ENCODE assay signal across 18 cellular contexts in genomic region chr12:120843472-120843871, GRCh38.
DNase-seq lines count a peak whose midpoint lies in the region; ATAC-seq and TF ChIP-seq lines count a peak whose summit lies in the region.
"Had no signal": no experiment of that assay in that cellular context is flagged by ENCODE, and none has a peak within 500 bp of the region (broad histone marks: within the 10 kb centered on the region; RNA-seq: fewer than 3 reads in every experiment).

No MANE protein-coding gene starts in this region.

- peaks cover 68% of the 10 kb centered on the region for H3K79me2 ChIP-seq in OCI-LY3 (ENCODE audit: low read length)

- H3K27ac ChIP-seq in CD4-positive, alpha-beta memory T cell (ENCODE audit: low read depth, low read length): no peak overlapping the region
- H3K27ac ChIP-seq in OCI-LY3 (ENCODE audit: low read length): peak overlapping the region; percentile 97
- no peak overlapping the region for H3K27ac ChIP-seq in liver (ENCODE audit: low read depth in 1 of 2, low read length in 2 of 2)
- H3K27ac ChIP-seq: A549, C4-2B, PC-9, SJCRH30 had no signal

- H3K9me3 Mint-ChIP-seq in CD4-positive, alpha-beta memory T cell: peaks cover 0 to 2% (median 0%) of the 10 kb centered on the region in 8 donors
- no peaks in the 10 kb centered on the region for H3K9me3 Mint-ChIP-seq in central memory CD8-positive, alpha-beta T cell

- POLR2A ChIA-PET in CD4-positive, alpha-beta memory T cell (lab: Charles Lee; ENCODE audit: partially characterized antibody): no interaction called here

- peaks cover 27 to 57% (median 36%) of the 10 kb centered on the region in 4 donors for H3K4me1 Mint-ChIP-seq in CD4-positive, alpha-beta memory T cell
- peaks cover 56% of the 10 kb centered on the region for H3K4me1 Mint-ChIP-seq in central memory CD8-positive, alpha-beta T cell

- TF ChIP-seq RAD21 in liver (IDR thresholded peaks at IDR 0.05): no peak

- peaks cover 7 to 8% of the 10 kb centered on the region in 2 donors for H3K36me3 Mint-ChIP-seq in CD4-positive, alpha-beta memory T cell
- peaks cover 9% of the 10 kb centered on the region for H3K36me3 Mint-ChIP-seq in central memory CD8-positive, alpha-beta T cell (ENCODE audit: insufficient read depth)

- no peak for DNase-seq in CD4-positive, alpha-beta memory T cell
- DNase-seq in central memory CD8-positive, alpha-beta T cell (ENCODE audit: low spot score in 2 of 2): no peak
- DNase-seq in OCI-M2 (lab: John Stamatoyannopoulos, UW; ENCODE audit: unreplicated experiment): no peak
- DNase-seq in posterior cingulate gyrus: no peak
- DNase-seq in amygdala (lab: John Stamatoyannopoulos, UW): no peak
- DNase-seq in GOT3 (lab: John Stamatoyannopoulos, UW): no peak
- DNase-seq: COR-L47, GF-D8, NCI-H1105, NCI-H1694, NCI-H345, NCI-H526 treated with DMSO at 0.1 percent for 48 hours, PC-9, SJCRH30 had no signal

- H3K36me3 ChIP-seq in CD4-positive, alpha-beta memory T cell (ENCODE audit: insufficient read depth, low read length): no peaks in the 10 kb centered on the region
- H3K36me3 ChIP-seq in OCI-LY3 (replicated peaks; ENCODE audit: low read depth, low read length): no peaks in the 10 kb centered on the region
- peaks cover 0 to 1% (median 0%) of the 10 kb centered on the region in 4 donors for H3K36me3 ChIP-seq in liver (ENCODE audit: control insufficient read depth in 4 of 4, insufficient read depth in 3 of 4, low read depth in 1 of 4, low read length in 3 of 4)
- H3K36me3 ChIP-seq: SJCRH30 had no signal

- H2AFZ ChIP-seq in OCI-LY3 (ENCODE audit: low read depth, low read length): no peak overlapping the region
- H2AFZ ChIP-seq: PC-9 had no signal

- H3K4me1 ChIP-seq in CD4-positive, alpha-beta memory T cell (ENCODE audit: insufficient read depth, low read length): peaks cover 14% of the 10 kb centered on the region
- H3K4me1 ChIP-seq in OCI-LY3 (ENCODE audit: low read length) (peaks cover 60% of the 10 kb centered on the region), liver (ENCODE audit: control insufficient read depth in 4 of 4, insufficient read depth in 4 of 4, low read length in 3 of 4) (peaks cover 6 to 32% (median 21%) of the 10 kb centered on the region in 4 donors)
- H3K4me1 ChIP-seq: A549 had no signal

- H3K9ac ChIP-seq in OCI-LY3 (ENCODE audit: low read length): no peak overlapping the region
- H3K9ac ChIP-seq in liver (ENCODE audit: low read depth in 1 of 2, low read length in 2 of 2): no peak overlapping the region

- H3K4me3 Mint-ChIP-seq in CD4-positive, alpha-beta memory T cell: no peak overlapping the region
- H3K4me3 Mint-ChIP-seq in central memory CD8-positive, alpha-beta T cell: no peak overlapping the region

- CTCF ChIA-PET in CD4-positive, alpha-beta memory T cell (lab: Charles Lee; ENCODE audit: partially characterized antibody): no interaction called here

- H3K27me3 ChIP-seq in CD4-positive, alpha-beta memory T cell (ENCODE audit: insufficient read depth, low read length): no peaks in the 10 kb centered on the region
- H3K27me3 ChIP-seq in OCI-LY3 (ENCODE audit: low read depth, low read length) (no peaks in the 10 kb centered on the region), liver (ENCODE audit: control insufficient read depth in 4 of 4, insufficient read depth in 4 of 4, low read length in 3 of 4) (no peaks in the 10 kb centered on the region)
- H3K27me3 ChIP-seq: SJCRH30 had no signal

- intact Hi-C loops in CD4-positive, alpha-beta memory T cell (cut with micrococcal nuclease): no loop called here
- intact Hi-C loops in posterior cingulate gyrus (cut with DNase I): no loop called here

- H3K4me3 ChIP-seq in CD4-positive, alpha-beta memory T cell (ENCODE audit: low read length in 2 of 2): no peak overlapping the region
- H3K4me3 ChIP-seq in OCI-LY3 (ENCODE audit: low read length) (no peak overlapping the region), liver (ENCODE audit: low read depth in 1 of 3, low read length in 3 of 3) (no peak overlapping the region)
- H3K4me3 ChIP-seq: A549, PC-9, SJCRH30 had no signal

- 0 out of 2 replicates have a peak, but pooled peaks have one; percentile 9 for TF ChIP-seq CTCF in OCI-LY3 (IDR thresholded peaks at IDR 0.05; ENCODE audit: low read depth, low read length)
- no peak for TF ChIP-seq CTCF in liver (IDR thresholded peaks at IDR 0.05; ENCODE audit: low read depth, low read length, missing input control)

- H3K4me2 ChIP-seq in OCI-LY3 (ENCODE audit: low read length): peak overlapping the region; percentile 63; the same call in 1 of the 2 replicates
- H3K4me2 ChIP-seq: A549, PC-9 had no signal

- no peak for ATAC-seq in central memory CD8-positive, alpha-beta T cell (replicated peaks; ENCODE audit: extremely low read depth, poor library complexity, severe bottlenecking)
- ATAC-seq: A549 had no signal

- peak overlapping the region in 4 of 7 donors; percentile 1 to 48 (median 15) for H3K27ac Mint-ChIP-seq in CD4-positive, alpha-beta memory T cell
- peak overlapping the region; percentile 1 for H3K27ac Mint-ChIP-seq in central memory CD8-positive, alpha-beta T cell (ENCODE audit: low read depth)

- no peaks in the 10 kb centered on the region for H3K27me3 Mint-ChIP-seq in CD4-positive, alpha-beta memory T cell
- no peaks in the 10 kb centered on the region for H3K27me3 Mint-ChIP-seq in central memory CD8-positive, alpha-beta T cell

- no peaks in the 10 kb centered on the region for H3K9me3 ChIP-seq in CD4-positive, alpha-beta memory T cell (ENCODE audit: control insufficient read depth in 1 of 2, low read length in 2 of 2)
- H3K9me3 ChIP-seq in OCI-LY3 (ENCODE audit: insufficient read depth, low read length): no peaks in the 10 kb centered on the region
- H3K9me3 ChIP-seq in liver (ENCODE audit: control insufficient read depth in 4 of 4, low read length in 3 of 4): no peaks in the 10 kb centered on the region
- H3K9me3 ChIP-seq: A549, SJCRH30 had no signal

- 76% methylated on average over 6 of the region's 6 CpGs for WGBS in liver

- no peaks in the 10 kb centered on the region for H4K20me1 ChIP-seq in OCI-LY3 (ENCODE audit: insufficient read depth, low read length)

TF ChIP-seq in liver, 16 proteins besides CTCF, POLR2A, EP300 and RAD21:
- TF ChIP-seq REST (IDR thresholded peaks at IDR 0.05) (no peak), FOXA1 (IDR thresholded peaks at IDR 0.05) (no peak), HNF4G (IDR thresholded peaks at IDR 0.05) (no peak), ZBTB33 (IDR thresholded peaks at IDR 0.05) (no peak), MAX (IDR thresholded peaks at IDR 0.05) (no peak), SP1 (IDR thresholded peaks at IDR 0.05) (no peak), ATF3 (IDR thresholded peaks at IDR 0.05) (no peak), HNF4A (conservative IDR thresholded peaks at IDR 0.05) (peak; percentile 27 to 36), GABPA (IDR thresholded peaks at IDR 0.05 in 1 of 2, conservative IDR thresholded peaks at IDR 0.05 in 1 of 2) (no peak), FOXA2 (IDR thresholded peaks at IDR 0.05) (no peak), TAF1 (conservative IDR thresholded peaks at IDR 0.05) (no peak), YY1 (IDR thresholded peaks at IDR 0.05) (no peak), RXRA (IDR thresholded peaks at IDR 0.05) (peak in 1 of 2 donors; percentile 16)
